ENCODE assay signal across 8 cellular contexts in the genomic region with DNA sequence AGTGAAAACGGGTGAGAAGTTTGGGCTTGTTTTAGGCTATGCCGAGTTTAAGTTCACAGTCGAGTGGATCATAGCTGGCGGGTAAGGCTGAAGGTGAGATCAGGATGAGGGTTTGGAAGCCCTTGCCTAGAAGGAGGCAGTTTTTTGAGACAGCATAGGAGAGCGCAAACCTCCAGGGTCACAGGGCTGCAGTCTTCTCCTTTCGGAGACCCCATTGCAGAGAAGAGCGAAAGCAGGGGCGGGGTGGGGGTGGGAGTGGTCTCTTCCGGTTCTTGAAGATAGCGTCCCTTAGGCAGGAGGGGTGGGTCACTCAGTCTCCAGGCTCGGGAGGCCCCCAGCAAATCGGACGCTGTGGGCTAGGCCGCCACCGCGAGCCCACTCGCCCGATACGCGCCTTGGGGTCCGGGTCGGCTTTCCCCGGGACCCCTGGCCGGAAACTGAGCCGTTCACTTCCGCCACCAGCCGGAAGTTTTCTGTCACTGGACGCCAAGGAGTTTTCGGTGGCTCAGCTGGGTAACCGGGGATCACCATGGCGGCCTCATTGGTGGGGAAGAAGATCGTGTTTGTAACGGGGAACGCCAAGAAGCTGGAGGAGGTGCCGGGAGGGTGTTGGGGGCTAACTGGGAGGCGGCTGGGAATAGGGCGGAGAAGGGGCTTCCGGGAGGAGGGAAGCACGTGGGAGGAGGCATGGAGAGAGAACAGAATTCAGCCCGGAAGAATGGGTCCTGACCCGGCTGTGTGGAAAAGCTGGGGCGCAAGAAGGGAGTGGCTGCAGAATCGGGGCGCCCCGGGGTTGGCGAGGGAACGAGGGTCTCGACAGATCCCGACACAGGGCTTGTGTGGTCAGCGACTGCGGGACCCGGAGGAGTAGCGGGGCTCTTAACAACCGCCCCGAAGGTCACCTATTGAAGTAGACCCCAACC. TPM values are rescaled to one million over a fixed set of nuclear protein-coding genes. Genes with fewer than 3 reads are reported as not detected.
DNase-seq lines count a peak whose midpoint lies in the region; ATAC-seq and TF ChIP-seq lines count a peak whose summit lies in the region.

Gene ITPA, plus strand, starts transcription at position 476 of the 923 bp plus-strand sequence. Its CDS starts 54 bp downstream, at position 530.

- peaks cover 22 to 39% (median 28%) of the 10 kb centered on the region in 3 donors for H3K4me1 Mint-ChIP-seq in CD8-positive, alpha-beta memory T cell
- peaks cover 10 to 18% of the 10 kb centered on the region in 2 experiments; a peak in 3 of 4 replicates for H3K4me1 Mint-ChIP-seq in H9

- TF ChIP-seq CTCF in H9 (conservative IDR thresholded peaks at IDR 0.05) (no peak), epithelial cell of proximal tubule (conservative IDR thresholded peaks at IDR 0.05; ENCODE audit: low read depth, low read length) (no peak)

- H4K5ac ChIP-seq in H9 (ENCODE audit: insufficient read length, low read depth, low read length), result no peak within 1 kb of the TSS

- H3K23me2 ChIP-seq in H9 (ENCODE audit: insufficient read length, low read depth, low read length, poor library complexity, severe bottlenecking), result peaks cover 14% of the 10 kb centered on the region

- H3K4ac ChIP-seq in H9 (ENCODE audit: low read depth, low read length), result no peak within 1 kb of the TSS

- H2BK20ac ChIP-seq in H9 (ENCODE audit: low read depth, low read length, poor library complexity, severe bottlenecking), result no peak within 1 kb of the TSS

- H2AFZ ChIP-seq in H9 (ENCODE audit: low read length), result peak within 1 kb of the TSS; percentile 46

- H3K4me1 ChIP-seq in CD8-positive, alpha-beta memory T cell (ENCODE audit: insufficient read depth, low read length), result peaks cover 21% of the 10 kb centered on the region
- H3K4me1 ChIP-seq in H9 (ENCODE audit: insufficient read depth, low read length), result no peaks in the 10 kb centered on the region
- H3K4me1 ChIP-seq in mucosa of rectum (ENCODE audit: control insufficient read depth in 2 of 2, insufficient read depth in 2 of 2, low read length in 2 of 2), result peaks cover 7 to 12% of the 10 kb centered on the region in 2 donors

- POLR2A ChIA-PET in CD8-positive, alpha-beta memory T cell (lab: Charles Lee), result interaction anchor here (0.6 kb wide), 2 partner anchors 13 to 432 kb away, joined by 3 to 5 read pairs; no protein-coding TSS in a partner anchor

- no peaks in the 10 kb centered on the region for H3K9me3 ChIP-seq in CD8-positive, alpha-beta memory T cell (ENCODE audit: low read length)
- H3K9me3 ChIP-seq in H9 (ENCODE audit: control insufficient read depth, low read depth, low read length) (no peaks in the 10 kb centered on the region), mucosa of rectum (ENCODE audit: control insufficient read depth in 2 of 2, low read length in 2 of 2) (no peaks in the 10 kb centered on the region)

- H3K27me3 Mint-ChIP-seq in CD8-positive, alpha-beta memory T cell, result no peaks in the 10 kb centered on the region
- H3K27me3 Mint-ChIP-seq in H9 (ENCODE audit: low read depth), result no peaks in the 10 kb centered on the region

- no peak within 1 kb of the TSS for H2AK5ac ChIP-seq in H9 (ENCODE audit: insufficient read length, low read length)

- no peak within 1 kb of the TSS for H3K56ac ChIP-seq in H9 (ENCODE audit: insufficient read length, low read depth, low read length)

- no peak within 1 kb of the TSS for H3T11ph ChIP-seq in H9 (ENCODE audit: low read length)

- CTCF ChIA-PET in CD8-positive, alpha-beta memory T cell (lab: Charles Lee), result interaction anchor here (1.7 to 1.8 kb wide), 2 partner anchors 10 to 16 kb away, joined by 4 read pairs; no protein-coding TSS in a partner anchor

- peak within 1 kb of the TSS; percentile 88 to 99 (median 91) for H3K4me3 Mint-ChIP-seq in CD8-positive, alpha-beta memory T cell
- peak within 1 kb of the TSS; percentile 92 to 98 for H3K4me3 Mint-ChIP-seq in H9

- peak within 1 kb of the TSS; percentile 81 for H3K4me3 ChIP-seq in CD8-positive, alpha-beta memory T cell (ENCODE audit: low read length)
- H3K4me3 ChIP-seq in epithelial cell of proximal tubule (ENCODE audit: low read depth, low read length) (peak within 1 kb of the TSS; percentile 86), mucosa of rectum (ENCODE audit: low read length in 2 of 2) (peak within 1 kb of the TSS; percentile 91 to 97)

- no peak within 1 kb of the TSS for H2BK5ac ChIP-seq in H9 (ENCODE audit: insufficient read length, low read length)

- H3K79me2 ChIP-seq in H9 (ENCODE audit: insufficient read depth, low read length), result peaks cover 9% of the 10 kb centered on the region; the same call in 1 of the 2 replicates

- H3K36me3 ChIP-seq in CD8-positive, alpha-beta memory T cell (ENCODE audit: insufficient read depth, low read length), result no peaks in the 10 kb centered on the region
- H3K36me3 ChIP-seq in mucosa of rectum (ENCODE audit: control insufficient read depth in 2 of 2, insufficient read depth in 2 of 2, low read length in 2 of 2), result peaks cover 7 to 12% of the 10 kb centered on the region in 2 donors

- ATAC-seq in HG03139 (IDR thresholded peaks at IDR 0.05; ENCODE audit: unreplicated experiment), result no peak

- H3K79me1 ChIP-seq in H9 (ENCODE audit: insufficient read depth, low read depth, low read length, poor library complexity, severe bottlenecking), result peaks cover 2% of the 10 kb centered on the region

- H4K8ac ChIP-seq in H9 (replicated peaks; ENCODE audit: insufficient read length, low read depth, low read length), result no peak within 1 kb of the TSS

- peaks cover 0 to 26% (median 4%) of the 10 kb centered on the region in 3 donors for H3K36me3 Mint-ChIP-seq in CD8-positive, alpha-beta memory T cell
- peaks cover 16 to 20% (median 17%) of the 10 kb centered on the region in 3 experiments; a peak in 6 of 7 replicates for H3K36me3 Mint-ChIP-seq in H9 (ENCODE audit: insufficient read depth in 1 of 3, low read depth in 3 of 3)

- DNase-seq in CD8-positive, alpha-beta memory T cell, result peak; percentile 40 to 76 (median 52)
- DNase-seq in H9 (peak; percentile 67), NOMO-1 (lab: John Stamatoyannopoulos, UW; ENCODE audit: unreplicated experiment in 2 of 2) (peak; percentile 36 to 42), activated T-cell treated with anti-CD3 and anti-CD28 coated beads for 1 hour (ENCODE audit: low read depth) (peak; percentile 43), epithelial cell of proximal tubule (ENCODE audit: low read depth) (no peak)
- DNase-seq in stimulated activated CD8-positive, alpha-beta memory T cell treated with anti-CD3 and anti-CD28 coated beads, Interleukin-7, amount 100 ng/mL, for 48 hours (ENCODE audit: extremely low read depth in 1 of 2, low read depth in 1 of 2), result peak; percentile 49 to 56

- H4K20me1 ChIP-seq in H9 (ENCODE audit: control insufficient read depth, insufficient read depth, insufficient read length), result peaks cover 4% of the 10 kb centered on the region

- no peak within 1 kb of the TSS for H3K14ac ChIP-seq in H9 (ENCODE audit: insufficient read depth, low read length)

- no peak within 1 kb of the TSS for H3K23ac ChIP-seq in H9 (ENCODE audit: insufficient read length, low read depth, low read length)

- no peak within 1 kb of the TSS for H2BK15ac ChIP-seq in H9 (ENCODE audit: low read depth, low read length)

- H2BK120ac ChIP-seq in H9 (ENCODE audit: low read depth, low read length, poor library complexity, severe bottlenecking), result no peak within 1 kb of the TSS

- H3K9me3 Mint-ChIP-seq in CD8-positive, alpha-beta memory T cell, result no peaks in the 10 kb centered on the region
- no peaks in the 10 kb centered on the region for H3K9me3 Mint-ChIP-seq in H9

- H3K27ac ChIP-seq in CD8-positive, alpha-beta memory T cell (ENCODE audit: low read depth, low read length), result peak within 1 kb of the TSS; percentile 88
- H3K27ac ChIP-seq in H9 (ENCODE audit: insufficient read length, low read depth, low read length), result no peak within 1 kb of the TSS
- peak within 1 kb of the TSS; percentile 64 to 78 for H3K27ac ChIP-seq in mucosa of rectum (ENCODE audit: low read depth in 2 of 2, low read length in 2 of 2)

- peak within 1 kb of the TSS; percentile 95 for H3K4me2 ChIP-seq in H9 (ENCODE audit: insufficient read depth, insufficient read length, low read length)

- WGBS in H9 (ENCODE audit: extremely low coverage, insufficient read length, low lambda C conversion rate), result no CpG with 5 or more reads among the region's 55 CpGs

- no peak within 1 kb of the TSS for H2BK12ac ChIP-seq in H9 (ENCODE audit: insufficient read length, low read depth, low read length)

- H3K18ac ChIP-seq in H9 (ENCODE audit: insufficient read length, low read depth, low read length), result no peak within 1 kb of the TSS

- H3K9ac ChIP-seq in H9 (ENCODE audit: extremely low read depth, insufficient read length, low read length) (peak within 1 kb of the TSS; percentile 75), mucosa of rectum (ENCODE audit: low read depth in 1 of 2, low read length in 2 of 2) (peak within 1 kb of the TSS; percentile 75 to 83)

- peak within 1 kb of the TSS; percentile 8 to 100 (median 96) for H3K27ac Mint-ChIP-seq in CD8-positive, alpha-beta memory T cell
- H3K27ac Mint-ChIP-seq in H9, result peak within 1 kb of the TSS; percentile 76 to 99 (median 98)

- no peak within 1 kb of the TSS for H4K91ac ChIP-seq in H9 (ENCODE audit: insufficient read length, low read depth, low read length)

- H3K27me3 ChIP-seq in CD8-positive, alpha-beta memory T cell (ENCODE audit: insufficient read depth, low read length, poor library complexity, severe bottlenecking), result no peaks in the 10 kb centered on the region
- no peaks in the 10 kb centered on the region for H3K27me3 ChIP-seq in H9 (ENCODE audit: insufficient read depth, low read length)
- no peaks in the 10 kb centered on the region for H3K27me3 ChIP-seq in mucosa of rectum (ENCODE audit: control insufficient read depth in 2 of 2, insufficient read depth in 2 of 2, low read length in 2 of 2)

RNA-seq across cellular contexts. Expression of gene ITPA, which starts in this region (rescaled TPM):
- total RNA-seq in CD8-positive, alpha-beta memory T cell, result 10 to 100 TPM; 90.4 to 98.2 TPM
- polyA plus RNA-seq in CD8-positive, alpha-beta memory T cell, result 60.8 TPM
- total RNA-seq in H9 (2021), result 70.2 and 74.5 TPM in 2 replicates
- 68.3 and 106 TPM in 2 replicates for total RNA-seq in epithelial cell of proximal tubule
